ENCODE assay signal across 11 cellular contexts in the genomic region with DNA sequence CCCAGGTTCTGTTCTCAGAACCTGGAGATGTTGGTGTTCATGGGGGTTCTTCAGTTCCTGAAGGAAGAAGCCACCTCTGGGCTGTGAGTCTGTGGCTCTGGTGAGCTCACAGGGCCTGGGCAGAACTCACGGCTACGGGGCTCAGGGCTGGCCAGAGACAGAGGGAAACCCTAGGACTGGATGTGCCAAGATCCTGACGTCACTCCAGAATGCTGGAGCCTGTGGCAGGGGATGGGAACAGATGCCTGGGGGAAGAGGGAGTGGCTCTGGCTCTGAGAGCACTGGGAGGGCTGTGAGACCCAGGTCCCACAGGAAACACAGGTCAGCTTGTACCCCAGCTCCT. TPM values are rescaled to one million over a fixed set of nuclear protein-coding genes. Genes with fewer than 3 reads are reported as not detected.
A peak's percentile ranks its signal among the peaks of the same experiment; 100 is the strongest.
DNase-seq lines count a peak whose midpoint lies in the region; ATAC-seq and TF ChIP-seq lines count a peak whose summit lies in the region.
"Had no signal": no experiment of that assay in that cellular context is flagged by ENCODE, and none has a peak within 500 bp of the region (broad histone marks: within the 10 kb centered on the region; RNA-seq: fewer than 3 reads in every experiment).

A gene (minus strand): TSS at position 214 of the 343 bp plus-strand sequence.

- ATAC-seq in GM18517 (IDR thresholded peaks at IDR 0.05; ENCODE audit: unreplicated experiment) = no peak
- no peak for ATAC-seq in omental fat pad (ENCODE audit: low FRiP score)
- ATAC-seq in HG02798 (IDR thresholded peaks at IDR 0.05; ENCODE audit: poor library complexity, unreplicated experiment) = no peak

- no peaks in the 10 kb centered on the region for H3K9me3 ChIP-seq in ovary
- H3K9me3 ChIP-seq: gastrocnemius medialis had no signal

- TF ChIP-seq EP300 in ovary (IDR thresholded peaks at IDR 0.05) = no peak

- 12 to 14% (median 13%) methylated on average over 2 to 3 of the region's 3 CpGs for WGBS in ovary, 3 donors

- H3K4me3 ChIP-seq in fibroblast of mammary gland (ENCODE audit: control insufficient read depth, low read depth, low read length) = no peak within 1 kb of the TSS
- H3K4me3 ChIP-seq in ovary = no peak within 1 kb of the TSS
- H3K4me3 ChIP-seq: gastrocnemius medialis had no signal

- intact Hi-C loops in ovary (cut with DNase I) = no loop called here

- DNase-seq in NCI-H2171 (lab: John Stamatoyannopoulos, UW) (peak; percentile 12), NCI-H2171 treated with DMSO at 0.1 percent for 48 hours (lab: John Stamatoyannopoulos, UW) (no peak), SK-N-DZ (ENCODE audit: low spot score) (peak; percentile 49), fibroblast of mammary gland (ENCODE audit: low read depth) (peak; percentile 80), ovary (peak; percentile 41 to 71 (median 59)), omental fat pad (ENCODE audit: low spot score) (no peak)
- DNase-seq: gastrocnemius medialis, MM.1S had no signal

- H3K36me3 ChIP-seq in ovary = no peaks in the 10 kb centered on the region
- H3K36me3 ChIP-seq: gastrocnemius medialis had no signal

- no peaks in the 10 kb centered on the region for H3K27me3 ChIP-seq in ovary
- H3K27me3 ChIP-seq: gastrocnemius medialis had no signal

- no peak within 1 kb of the TSS for H3K27ac ChIP-seq in ovary
- H3K27ac ChIP-seq: gastrocnemius medialis had no signal

- H3K4me1 ChIP-seq in ovary (ENCODE audit: insufficient read depth) = peaks cover 13% of the 10 kb centered on the region

- no peak for TF ChIP-seq CTCF in fibroblast of mammary gland (conservative IDR thresholded peaks at IDR 0.05; ENCODE audit: control insufficient read depth, insufficient read depth, low read depth, low read length)
- no peak for TF ChIP-seq CTCF in ovary (IDR thresholded peaks at IDR 0.05)
- TF ChIP-seq CTCF in omental fat pad (IDR thresholded peaks at IDR 0.05) = no peak

- TF ChIP-seq POLR2A in ovary (IDR thresholded peaks at IDR 0.05) = no peak

RNA-seq across cellular contexts. Expression of the gene that starts here (rescaled TPM):
- 0.50 and 0.56 TPM in 2 replicates for polyA plus RNA-seq in SK-N-DZ (2014; cell fraction: cytosol; rRNA removed)
- 3.3 and 8.5 TPM in 2 replicates for polyA plus RNA-seq in SK-N-DZ (2014; cell fraction: nucleus; rRNA removed)
- total RNA-seq in ovary (under 1 TPM in 5 of 7 donors, not detected in 2; under 0.01 to 0.37 (median 0.17) TPM), omental fat pad (under 1 TPM in 1 of 4 donors, not detected in 3; 0.06 TPM)
- polyA plus RNA-seq in ovary = under 1 TPM; 0.16 to 0.33 TPM
- total RNA-seq: A673 had no signal

Comparison
In these comparisons a context has a peak if more than half of its experiments do, and no peak if none do; other contexts are left out.
1. DNase-seq: peak in NCI-H2171 (single experiment), SK-N-DZ (single experiment) and fibroblast of mammary gland (single experiment); none in NCI-H2171 treated with DMSO at 0.1 percent for 48 hours (single experiment) and omental fat pad (single experiment).
2. Peak in DNase-seq in ovary; RNA of the gene not detected or under 1 TPM.